8 cellular contexts compared by ENCODE assay signal in the genomic region with DNA sequence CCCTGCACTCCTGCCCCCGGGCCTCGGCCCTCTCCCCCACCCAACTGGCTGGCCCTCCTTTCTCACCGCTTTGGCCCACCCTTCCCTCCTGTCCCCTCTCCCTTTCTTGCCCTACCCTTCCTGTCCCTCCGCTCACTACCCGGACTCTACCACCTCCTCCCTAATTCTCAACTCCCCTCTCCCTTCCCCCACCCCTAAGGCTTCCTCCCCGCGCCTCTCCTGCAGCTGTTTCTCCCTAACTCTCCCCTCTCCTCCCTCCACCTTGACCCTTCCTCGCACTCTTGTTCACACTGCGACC. TPM values are rescaled to one million over a fixed set of nuclear protein-coding genes. Genes with fewer than 3 reads are reported as not detected.
DNase-seq lines count a peak whose midpoint lies in the region; ATAC-seq and TF ChIP-seq lines count a peak whose summit lies in the region.

No MANE protein-coding gene starts in this region.

- no peaks in the 10 kb centered on the region for H3K36me3 Mint-ChIP-seq in CD4-positive, alpha-beta memory T cell

- peak overlapping the region in 2 of 7 donors; percentile 36 to 55 for H3K27ac Mint-ChIP-seq in CD4-positive, alpha-beta memory T cell

- intact Hi-C loops in CD4-positive, alpha-beta memory T cell (cut with micrococcal nuclease) = no loop called here

- no peak for DNase-seq in CD4-positive, alpha-beta memory T cell
- DNase-seq in RKO (ENCODE audit: low spot score) = peak; percentile 36
- DNase-seq in fibroblast of villous mesenchyme (ENCODE audit: low read depth) = peak; percentile 6
- DNase-seq in NCI-H2196 treated with DMSO at 0.1 percent for 48 hours (lab: John Stamatoyannopoulos, UW; ENCODE audit: unreplicated experiment) = no peak
- no peak for DNase-seq in stimulated activated CD4-positive, alpha-beta T cell treated with anti-CD3 and anti-CD28 coated beads, Interleukin-4, amount 100 ng/mL, for 1 hour
- no peak for DNase-seq in putamen (ENCODE audit: low spot score)

- no peaks in the 10 kb centered on the region for H3K9me3 Mint-ChIP-seq in CD4-positive, alpha-beta memory T cell

- H3K27ac ChIP-seq in CD4-positive, alpha-beta memory T cell (ENCODE audit: low read depth, low read length) = no peak overlapping the region

- peaks cover 9% of the 10 kb centered on the region for H3K27me3 ChIP-seq in CD4-positive, alpha-beta memory T cell (ENCODE audit: insufficient read depth, low read length)
- no peaks in the 10 kb centered on the region for H3K27me3 ChIP-seq in neuron (ENCODE audit: insufficient read depth, low read length)

- no peaks in the 10 kb centered on the region for H3K9me3 ChIP-seq in CD4-positive, alpha-beta memory T cell (ENCODE audit: control insufficient read depth in 1 of 2, low read length in 2 of 2)
- H3K9me3 ChIP-seq in neuron (ENCODE audit: low read length) = no peaks in the 10 kb centered on the region

- H3K4me1 Mint-ChIP-seq in CD4-positive, alpha-beta memory T cell = peaks cover 6 to 20% (median 11%) of the 10 kb centered on the region in 4 donors

- POLR2A ChIA-PET in CD4-positive, alpha-beta memory T cell (lab: Charles Lee; ENCODE audit: partially characterized antibody) = no interaction called here

- CTCF ChIA-PET in CD4-positive, alpha-beta memory T cell (lab: Charles Lee; ENCODE audit: partially characterized antibody) = no interaction called here

- H3K36me3 ChIP-seq in CD4-positive, alpha-beta memory T cell (ENCODE audit: insufficient read depth, low read length) = no peaks in the 10 kb centered on the region
- H3K36me3 ChIP-seq in neuron (ENCODE audit: insufficient read depth, low read length) = no peaks in the 10 kb centered on the region

- H3K4me3 Mint-ChIP-seq in CD4-positive, alpha-beta memory T cell = peak overlapping the region in 5 of 8 donors; percentile 36 to 88 (median 79)

- H3K4me3 ChIP-seq in CD4-positive, alpha-beta memory T cell (ENCODE audit: low read length in 2 of 2) = no peak overlapping the region
- peak overlapping the region; percentile 63 for H3K4me3 ChIP-seq in fibroblast of villous mesenchyme (ENCODE audit: low read depth, low read length)
- peak overlapping the region; percentile 26 for H3K4me3 ChIP-seq in neuron (ENCODE audit: low read length)

- peaks cover 5 to 13% of the 10 kb centered on the region in 2 donors for H3K27me3 Mint-ChIP-seq in CD4-positive, alpha-beta memory T cell

- ATAC-seq in HG03439 (IDR thresholded peaks at IDR 0.05; ENCODE audit: unreplicated experiment) = no peak

- H2AFZ ChIP-seq in neuron (ENCODE audit: low read depth, low read length) = peak overlapping the region; percentile 68

- no peak for TF ChIP-seq CTCF in fibroblast of villous mesenchyme (IDR thresholded peaks at IDR 0.05; ENCODE audit: insufficient read depth, low read depth, low read length)

- H3K4me1 ChIP-seq in CD4-positive, alpha-beta memory T cell (ENCODE audit: insufficient read depth, low read length) = peaks cover 9% of the 10 kb centered on the region
- peaks cover 30% of the 10 kb centered on the region for H3K4me1 ChIP-seq in neuron (ENCODE audit: insufficient read depth, low read length)

RNA-seq across cellular contexts. Expression of a gene that starts 0.4 kb away (rescaled TPM):
- total RNA-seq in CD4-positive, alpha-beta memory T cell = 1 to 10 TPM; 4.6 to 5.4 TPM
- under 1 TPM in 1 of 2 donors, not detected in 1; 0.29 TPM for polyA plus RNA-seq in CD4-positive, alpha-beta memory T cell
- total RNA-seq in fibroblast of villous mesenchyme = 13.0 and 15.5 TPM in 2 replicates

RNA-seq across cellular contexts. Expression of a gene that starts 19.9 kb away (rescaled TPM):
- 100 to 1,000 TPM; 414 to 428 TPM for total RNA-seq in CD4-positive, alpha-beta memory T cell
- 100 to 1,000 TPM; 281 to 298 TPM for polyA plus RNA-seq in CD4-positive, alpha-beta memory T cell
- not detected in 2 replicates for total RNA-seq in fibroblast of villous mesenchyme

RNA-seq across cellular contexts. Expression of a gene that starts 27.3 kb away (rescaled TPM):
- under 1 TPM; 0.78 to 0.93 TPM for total RNA-seq in CD4-positive, alpha-beta memory T cell
- polyA plus RNA-seq in CD4-positive, alpha-beta memory T cell = not detected
- 29.3 and 40.6 TPM in 2 replicates for total RNA-seq in fibroblast of villous mesenchyme

RNA-seq across cellular contexts. Expression of a gene that starts 37.6 kb away (rescaled TPM):
- 10 to 100 TPM; 66.9 to 68.0 TPM for total RNA-seq in CD4-positive, alpha-beta memory T cell
- polyA plus RNA-seq in CD4-positive, alpha-beta memory T cell = 100 to 1,000 TPM; 195 to 333 TPM
- total RNA-seq in fibroblast of villous mesenchyme = 28.9 and 38.3 TPM in 2 replicates

RNA-seq across cellular contexts. Expression of a gene that starts 45.2 kb away (rescaled TPM):
- total RNA-seq in CD4-positive, alpha-beta memory T cell = 10 to 100 TPM; 97.4 to 99.2 TPM
- polyA plus RNA-seq in CD4-positive, alpha-beta memory T cell = 10 to 100 TPM; 10.8 to 17.1 TPM
- 40.9 and 41.5 TPM in 2 replicates for total RNA-seq in fibroblast of villous mesenchyme

Comparison
In these comparisons a context has a peak if more than half of its experiments do, and no peak if none do; other contexts are left out.
1. DNase-seq: peak in RKO (single experiment) and fibroblast of villous mesenchyme (single experiment); none in CD4-positive, alpha-beta memory T cell (0 of 5), NCI-H2196 treated with DMSO at 0.1 percent for 48 hours (single experiment), stimulated activated CD4-positive, alpha-beta T cell treated with anti-CD3 and anti-CD28 coated beads, Interleukin-4, amount 100 ng/mL, for 1 hour (single experiment) and putamen (single experiment).
2. H3K4me3 ChIP-seq: peak in fibroblast of villous mesenchyme (single experiment) and neuron (single experiment); none in CD4-positive, alpha-beta memory T cell (0 of 2).
3. RNA of a gene that starts 19.9 kb away (total RNA-seq): 414 to 428 TPM in CD4-positive, alpha-beta memory T cell; not detected in fibroblast of villous mesenchyme; every median in the first group is over 100 times any median in the second.
4. RNA of a gene that starts 27.3 kb away (total RNA-seq): 29.3 to 40.6 TPM in fibroblast of villous mesenchyme; 0.78 to 0.93 TPM in CD4-positive, alpha-beta memory T cell; every median in the first group is over 10 times any median in the second.